In genomic region chr7:155489862-155490696, GRCh38 we compare ENCODE assay signal across 8 cellular contexts. TPM values are rescaled to one million over a fixed set of nuclear protein-coding genes. Genes with fewer than 3 reads are reported as not detected.
DNase-seq lines count a peak whose midpoint lies in the region; ATAC-seq and TF ChIP-seq lines count a peak whose summit lies in the region.

No MANE protein-coding gene starts in this region.

- H3K9me3 Mint-ChIP-seq in activated T-helper 2 cell treated with anti-CD3 and anti-CD28 coated beads, Interferon-gamma antibody, Interleukin-2, Interleukin-4, amounts not matched to agents 10 μg/mL and 5 μg/mL and 100 μg/mL, durations not matched to agents 14 hours and 24 hours and 36 hours: no peaks in the 10 kb centered on the region

- no peak for TF ChIP-seq EP300 in upper lobe of left lung (IDR thresholded peaks at IDR 0.05)

- H3K27ac ChIP-seq in GM23248: no peak overlapping the region
- H3K27ac ChIP-seq in upper lobe of left lung: peak overlapping the region in 2 of 4 donors; percentile 28 to 32

- peak overlapping the region; percentile 42 for H3K4me3 Mint-ChIP-seq in activated T-helper 2 cell treated with anti-CD3 and anti-CD28 coated beads, Interferon-gamma antibody, Interleukin-2, Interleukin-4, amounts not matched to agents 10 μg/mL and 5 μg/mL and 100 μg/mL, durations not matched to agents 14 hours and 24 hours and 36 hours (ENCODE audit: low read depth)

- no peaks in the 10 kb centered on the region for H3K4me1 ChIP-seq in GM23248 (ENCODE audit: insufficient read depth)
- peaks cover 10 to 15% (median 14%) of the 10 kb centered on the region in 4 donors for H3K4me1 ChIP-seq in upper lobe of left lung

- peaks cover 40% of the 10 kb centered on the region for H3K27me3 Mint-ChIP-seq in activated T-helper 2 cell treated with anti-CD3 and anti-CD28 coated beads, Interferon-gamma antibody, Interleukin-2, Interleukin-4, amounts not matched to agents 10 μg/mL and 5 μg/mL and 100 μg/mL, durations not matched to agents 14 hours and 24 hours and 36 hours (ENCODE audit: low read depth)

- H3K9ac ChIP-seq in GM23248: peak overlapping the region; percentile 14; the same call in 1 of the 2 replicates

- H3K4me1 Mint-ChIP-seq in activated T-helper 2 cell treated with anti-CD3 and anti-CD28 coated beads, Interferon-gamma antibody, Interleukin-2, Interleukin-4, amounts not matched to agents 10 μg/mL and 5 μg/mL and 100 μg/mL, durations not matched to agents 14 hours and 24 hours and 36 hours (ENCODE audit: low read depth): peaks cover 5% of the 10 kb centered on the region

- no peaks in the 10 kb centered on the region; the same call in 1 of the 2 replicates for H3K27me3 ChIP-seq in GM23248 (replicated peaks; ENCODE audit: insufficient read depth)
- peaks cover 0 to 22% (median 3%) of the 10 kb centered on the region in 4 donors for H3K27me3 ChIP-seq in upper lobe of left lung

- H3K36me3 Mint-ChIP-seq in activated T-helper 2 cell treated with anti-CD3 and anti-CD28 coated beads, Interferon-gamma antibody, Interleukin-2, Interleukin-4, amounts not matched to agents 10 μg/mL and 5 μg/mL and 100 μg/mL, durations not matched to agents 14 hours and 24 hours and 36 hours (ENCODE audit: low read depth): peaks cover 3% of the 10 kb centered on the region

- H3K9me3 ChIP-seq in GM23248 (ENCODE audit: low read depth) (no peaks in the 10 kb centered on the region), upper lobe of left lung (no peaks in the 10 kb centered on the region)

- TF ChIP-seq POLR2A in upper lobe of left lung (IDR thresholded peaks at IDR 0.05): no peak

- in situ Hi-C loops in GM23248 (cut with MboI): no loop called here

- ATAC-seq in left lobe of liver (peak; percentile 33), upper lobe of left lung (ENCODE audit: low FRiP score in 2 of 2) (peak; percentile 6 to 83), omental fat pad (ENCODE audit: low FRiP score) (no peak)

- intact Hi-C loops in activated T-helper 2 cell treated with anti-CD3 and anti-CD28 coated beads, Interferon-gamma antibody, Interleukin-2, Interleukin-4, amounts not matched to agents 10 μg/mL and 5 μg/mL and 100 μg/mL, durations not matched to agents 14 hours and 24 hours and 36 hours (cut with micrococcal nuclease): no loop called here

- no peak overlapping the region for H3K27ac Mint-ChIP-seq in activated T-helper 2 cell treated with anti-CD3 and anti-CD28 coated beads, Interferon-gamma antibody, Interleukin-2, Interleukin-4, amounts not matched to agents 10 μg/mL and 5 μg/mL and 100 μg/mL, durations not matched to agents 14 hours and 24 hours and 36 hours

- H3K4me3 ChIP-seq in GM23248 (peak overlapping the region; percentile 67), upper lobe of left lung (peak overlapping the region in 3 of 4 donors; percentile 34 to 53 (median 50))

- no peaks in the 10 kb centered on the region for H3F3A ChIP-seq in GM23248 (ENCODE audit: insufficient read depth)

- H3K79me2 ChIP-seq in GM23248 (ENCODE audit: insufficient read depth): no peaks in the 10 kb centered on the region

- H3K9me2 ChIP-seq in GM23248 (ENCODE audit: insufficient read depth): no peaks in the 10 kb centered on the region

- H2AFZ ChIP-seq in GM23248: peak overlapping the region; percentile 94

- DNase-seq in EH (ENCODE audit: low read depth) (peak; percentile 13), GM23248 (peak; percentile 62), left lobe of liver (ENCODE audit: low spot score) (no peak), upper lobe of left lung (peak in 1 of 2 donors; percentile 85), LoVo (ENCODE audit: low spot score) (no peak), omental fat pad (ENCODE audit: low spot score) (no peak), HPDE6-E6E7 (ENCODE audit: extremely low spot score) (no peak)
- DNase-seq in activated T-helper 2 cell treated with anti-CD3 and anti-CD28 coated beads, Interferon-gamma antibody, Interleukin-2, Interleukin-4, amounts not matched to agents 10 μg/mL and 5 μg/mL and 100 μg/mL, durations not matched to agents 14 hours and 24 hours and 36 hours (ENCODE audit: low spot score): no peak

- H4K20me1 ChIP-seq in GM23248 (ENCODE audit: insufficient read depth): no peaks in the 10 kb centered on the region

- 24 to 26% methylated on average over 30 to 31 of the region's 32 CpGs for WGBS in GM23248 (ENCODE audit: low coverage in 1 of 2, low lambda C conversion rate in 2 of 2, missing lambda C conversion rate in 2 of 2), 2 experiments
- 58 to 86% methylated on average over 4 to 32 of the region's 32 CpGs for WGBS in upper lobe of left lung, 2 donors

- TF ChIP-seq CTCF in upper lobe of left lung (IDR thresholded peaks at IDR 0.05): no peak
- TF ChIP-seq CTCF in omental fat pad (IDR thresholded peaks at IDR 0.05): no peak

- H3K36me3 ChIP-seq in GM23248 (ENCODE audit: low read depth) (no peaks in the 10 kb centered on the region), upper lobe of left lung (no peaks in the 10 kb centered on the region)

- H3K4me2 ChIP-seq in GM23248 (ENCODE audit: unreplicated experiment): peak overlapping the region; percentile 89

RNA-seq across cellular contexts. Expression of gene EN2, which starts 32.1 kb away (rescaled TPM):
- not detected in 2 replicates for total RNA-seq in GM23248 (2014; rRNA removed; shearing (Covaris generic))
- polyA plus RNA-seq in GM23248 (2016; fragmentation: Nextera tagmentation; extraction: Ambion mirVana): not detected in 2 replicates
- not detected in 2 replicates for total RNA-seq in activated T-helper 2 cell treated with anti-CD3 and anti-CD28 coated beads, Interferon-gamma antibody, Interleukin-2, Interleukin-4, amounts not matched to agents 10 μg/mL and 5 μg/mL and 100 μg/mL, durations not matched to agents 14 hours and 24 hours and 36 hours
- total RNA-seq in left lobe of liver: not detected
- not detected for total RNA-seq in upper lobe of left lung
- under 1 TPM in 2 of 4 donors, not detected in 2; 0.09 to 0.12 TPM for total RNA-seq in omental fat pad

RNA-seq across cellular contexts. Expression of gene CNPY1, which starts 56.3 kb away (rescaled TPM):
- not detected in 2 replicates for total RNA-seq in GM23248 (2014; rRNA removed; shearing (Covaris generic))
- not detected in 2 replicates for polyA plus RNA-seq in GM23248 (2016; fragmentation: Nextera tagmentation; extraction: Ambion mirVana)
- not detected in 2 replicates for total RNA-seq in activated T-helper 2 cell treated with anti-CD3 and anti-CD28 coated beads, Interferon-gamma antibody, Interleukin-2, Interleukin-4, amounts not matched to agents 10 μg/mL and 5 μg/mL and 100 μg/mL, durations not matched to agents 14 hours and 24 hours and 36 hours
- total RNA-seq in left lobe of liver (not detected), upper lobe of left lung (not detected), omental fat pad (not detected)

Comparison
In these comparisons a context has a peak if more than half of its experiments do, and no peak if none do; other contexts are left out.
1. DNase-seq: peak in EH (single experiment) and GM23248 (single experiment); none in activated T-helper 2 cell treated with anti-CD3 and anti-CD28 coated beads, Interferon-gamma antibody, Interleukin-2, Interleukin-4, amounts not matched to agents 10 μg/mL and 5 μg/mL and 100 μg/mL, durations not matched to agents 14 hours and 24 hours and 36 hours (single experiment), left lobe of liver (single experiment), LoVo (single experiment), omental fat pad (single experiment) and HPDE6-E6E7 (single experiment).